ENCODE assay signal across 31 cellular contexts in the genomic region with DNA sequence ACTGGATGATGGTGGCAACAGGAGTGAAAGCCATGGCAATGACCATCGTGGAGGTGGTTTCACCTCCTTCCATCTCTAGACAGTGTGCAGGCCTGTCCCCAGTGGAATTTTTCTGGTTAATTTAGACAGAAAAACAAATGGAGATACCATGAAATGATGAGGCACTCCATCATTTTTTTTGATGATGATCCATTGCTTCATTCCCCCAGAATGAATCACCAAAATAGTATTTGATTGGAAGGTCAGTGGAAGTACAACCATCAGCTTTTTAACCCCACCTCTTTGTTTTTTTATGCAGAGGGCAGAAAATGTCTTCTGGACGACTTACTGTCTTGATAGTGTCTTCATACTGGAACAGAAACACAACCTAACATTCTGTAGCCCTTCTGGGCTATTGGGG. TPM values are rescaled to one million over a fixed set of nuclear protein-coding genes. Genes with fewer than 3 reads are reported as not detected.
DNase-seq lines count a peak whose midpoint lies in the region; FAIRE-seq and TF ChIP-seq lines count a peak whose summit lies in the region.
"Had no signal": no experiment of that assay in that cellular context is flagged by ENCODE, and none has a peak within 500 bp of the region (broad histone marks: within the 10 kb centered on the region; RNA-seq: fewer than 3 reads in every experiment).

No MANE protein-coding gene starts in this region.

- DNase-seq in HTR-8/SVneo (ENCODE audit: insufficient read length, low spot score) (peak; percentile 31), SW480 (ENCODE audit: low spot score) (peak; percentile 38), keratinocyte (ENCODE audit: low read depth, low spot score) (no peak), NCI-H748 treated with DMSO at 0.1 percent for 48 hours (lab: John Stamatoyannopoulos, UW) (no peak), OCI-LY7 (ENCODE audit: low spot score) (no peak), SJCRH30 (no peak)
- DNase-seq in stimulated activated CD4-positive, alpha-beta T cell treated with anti-CD3 and anti-CD28 coated beads, Interleukin-4, amount 100 ng/mL, for 4 hours = no peak
- DNase-seq: activated CD4-positive, alpha-beta T cell treated with anti-CD3 and anti-CD28 coated beads, Interleukin-2, amount 10 ng/mL, durations not matched to agents 24 days and 14 days; activated CD8-positive, alpha-beta memory T cell treated with anti-CD3 and anti-CD28 coated beads for 24 hours; activated T-cell treated with anti-CD3 and anti-CD28 coated beads for 4 hours; amygdala; CD4-positive, alpha-beta T cell; effector CD4-positive, alpha-beta T cell; Karpas-422; left ventricle myocardium inferior; mesendoderm; MV-4-11; NCI-H1436; spleen; stimulated activated CD4-positive, alpha-beta T cell treated with anti-CD3 and anti-CD28 coated beads, Interleukin-2, amount 100 ng/mL, for 24 hours; stimulated activated naive CD8-positive, alpha-beta T cell treated with anti-CD3 and anti-CD28 coated beads, Interleukin-15, amount 100 ng/mL, for 72 hours; SW 1271; uterus had no signal

- CTCF ChIA-PET in OCI-LY7 (lab: Charles Lee; ENCODE audit: unreplicated experiment) = no interaction called here

- POLR2A ChIA-PET in OCI-LY7 (lab: Charles Lee) = no interaction called here

- intact Hi-C loops in OCI-LY7 (cut with micrococcal nuclease; ENCODE audit: unreplicated experiment) = no loop called here

- H3K9me1 ChIP-seq in keratinocyte (ENCODE audit: control insufficient read depth, extremely low read depth, insufficient read depth, low read length) = no peaks in the 10 kb centered on the region

- no peak for TF ChIP-seq CTCF in keratinocyte (optimal IDR thresholded peaks at IDR 0.05 in 1 of 3, IDR thresholded peaks at IDR 0.05 in 1 of 3, conservative IDR thresholded peaks at IDR 0.05 in 1 of 3; ENCODE audit: extremely low read depth in 1 of 3, insufficient read depth in 2 of 3, low read length in 3 of 3)
- TF ChIP-seq CTCF in OCI-LY7 (conservative IDR thresholded peaks at IDR 0.05; ENCODE audit: low read length) = no peak

- H2AFZ ChIP-seq in ACC112 (ENCODE audit: low read length, unreplicated experiment) (no peak overlapping the region), keratinocyte (ENCODE audit: control insufficient read depth, low read length) (no peak overlapping the region), OCI-LY7 (ENCODE audit: low read length) (no peak overlapping the region)
- H2AFZ ChIP-seq: parathyroid adenoma had no signal

- H3K9me3 ChIP-seq in keratinocyte (ENCODE audit: control insufficient read depth, low read depth, low read length) (no peaks in the 10 kb centered on the region), OCI-LY7 (ENCODE audit: low read length) (no peaks in the 10 kb centered on the region), SJCRH30 (replicated peaks) (no peaks in the 10 kb centered on the region)
- H3K9me3 ChIP-seq: left ventricle myocardium inferior, right atrium auricular region, spleen, thoracic aorta, uterus had no signal

- no peaks in the 10 kb centered on the region for H3K79me2 ChIP-seq in ACC112 (ENCODE audit: control insufficient read depth, insufficient read depth, low read length, unreplicated experiment)
- no peaks in the 10 kb centered on the region for H3K79me2 ChIP-seq in keratinocyte (ENCODE audit: control insufficient read depth, insufficient read depth, low read length)
- no peaks in the 10 kb centered on the region for H3K79me2 ChIP-seq in OCI-LY7 (ENCODE audit: insufficient read depth, low read depth, low read length)
- H3K79me2 ChIP-seq: parathyroid adenoma had no signal

- H3K9me2 ChIP-seq in OCI-LY7 (ENCODE audit: insufficient read depth, low read length) = no peaks in the 10 kb centered on the region

- dilution Hi-C loops in keratinocyte (cut with MboI; ENCODE audit: extremely low pct_ligation_motif_present, low sequenced_read_pairs) = no loop called here

- H3K36me3 ChIP-seq in ACC112 (ENCODE audit: insufficient read depth, low read length) (no peaks in the 10 kb centered on the region), keratinocyte (ENCODE audit: control insufficient read depth in 2 of 2, extremely low read depth in 1 of 2, insufficient read depth in 2 of 2, low read length in 2 of 2) (no peaks in the 10 kb centered on the region), OCI-LY7 (ENCODE audit: insufficient read depth, low read length) (no peaks in the 10 kb centered on the region), SJCRH30 (no peaks in the 10 kb centered on the region)
- H3K36me3 ChIP-seq: left ventricle myocardium inferior, right atrium auricular region, spleen, thoracic aorta, uterus had no signal

- H3K27me3 ChIP-seq in ACC112 (ENCODE audit: insufficient read depth, low read length) = no peaks in the 10 kb centered on the region
- no peaks in the 10 kb centered on the region for H3K27me3 ChIP-seq in keratinocyte (ENCODE audit: control insufficient read depth, extremely low read depth, insufficient read depth, low read length)
- H3K27me3 ChIP-seq in SJCRH30 = peaks cover 10% of the 10 kb centered on the region
- H3K27me3 ChIP-seq: right atrium auricular region, uterus had no signal

- H3K27ac ChIP-seq in ACC112 (ENCODE audit: low read depth, low read length) (peak overlapping the region; percentile 67), keratinocyte (ENCODE audit: control insufficient read depth, insufficient read depth, low read length) (no peak overlapping the region), OCI-LY7 (ENCODE audit: low read depth, low read length, poor library complexity, severe bottlenecking) (no peak overlapping the region), SJCRH30 (no peak overlapping the region)
- H3K27ac ChIP-seq: left ventricle myocardium inferior, parathyroid adenoma, right atrium auricular region, spleen, thoracic aorta, uterus had no signal

- H4K20me1 ChIP-seq in keratinocyte (ENCODE audit: control insufficient read depth, extremely low read depth, insufficient read depth, low read length) (no peaks in the 10 kb centered on the region), OCI-LY7 (ENCODE audit: insufficient read depth, low read length) (no peaks in the 10 kb centered on the region)

- peak; percentile 4 for FAIRE-seq in HTR-8/SVneo (lab: Jason Lieb, UNC)
- FAIRE-seq in keratinocyte (lab: Jason Lieb, UNC) = peak; percentile 62
- FAIRE-seq: colon, HepG2 had no signal

- H3K4me1 ChIP-seq in ACC112 (ENCODE audit: control insufficient read depth, insufficient read depth, low read length, unreplicated experiment) (peaks cover 29% of the 10 kb centered on the region), keratinocyte (ENCODE audit: control insufficient read depth, extremely low read depth, insufficient read depth, low read length) (peaks cover 12% of the 10 kb centered on the region), OCI-LY7 (ENCODE audit: insufficient read depth, low read length, poor library complexity, severe bottlenecking) (no peaks in the 10 kb centered on the region), SJCRH30 (peaks cover 7% of the 10 kb centered on the region)
- H3K4me1 ChIP-seq: parathyroid adenoma had no signal

- H3K4me3 ChIP-seq in ACC112 (ENCODE audit: low read depth, low read length) (peak overlapping the region; percentile 5; the same call in 1 of the 2 replicates), keratinocyte (ENCODE audit: control insufficient read depth in 2 of 3, extremely low read depth in 1 of 3, insufficient read depth in 2 of 3, low read depth in 1 of 3, low read length in 3 of 3) (no peak overlapping the region), OCI-LY7 (ENCODE audit: low read depth, low read length, poor library complexity, severe bottlenecking) (no peak overlapping the region), SJCRH30 (no peak overlapping the region)
- H3K4me3 ChIP-seq: left ventricle myocardium inferior, right atrium auricular region, spleen, thoracic aorta, uterus had no signal

- no peak overlapping the region for H3K9ac ChIP-seq in keratinocyte (ENCODE audit: control insufficient read depth, extremely low read depth, insufficient read depth, low read length)
- H3K9ac ChIP-seq: parathyroid adenoma had no signal

- H3K4me2 ChIP-seq in keratinocyte (ENCODE audit: control insufficient read depth, extremely low read depth, insufficient read depth, low read depth, low read length) (no peak overlapping the region), OCI-LY7 (ENCODE audit: low read length) (no peak overlapping the region)

- BruUV-seq in OCI-LY7 (replicated peaks; lab: Mats Ljungman, UMichigan) = no TSS peak

RNA-seq across cellular contexts. Expression of gene ADRA1B, which starts 42.6 kb away (rescaled TPM):
- polyA plus RNA-seq in keratinocyte = 0.18 to 0.77 TPM (median 0.23 TPM) in 3 replicates
- polyA plus RNA-seq in keratinocyte (2011; ENCODE audit: low read depth) = not detected
- polyA plus RNA-seq in keratinocyte (2011; cell fraction: cytosol; rRNA removed) = 0.16 and 0.21 TPM in 2 replicates
- polyA plus RNA-seq in keratinocyte (2011; cell fraction: nucleus; rRNA removed) = 0.35 and 0.36 TPM in 2 replicates
- polyA plus RNA-seq in keratinocyte (2012; ENCODE audit: low replicate concordance) = 0.95 TPM in 1 of 2 replicates, not detected in the other
- 0.30 to 2.1 TPM (median 0.42 TPM) in 3 replicates for polyA minus RNA-seq in keratinocyte
- not detected for polyA minus RNA-seq in keratinocyte (2011; cell fraction: cytosol; rRNA and poly(A)+ RNA removed)
- polyA minus RNA-seq in keratinocyte (2011; cell fraction: nucleus; rRNA and poly(A)+ RNA removed) = 0.31 and 0.42 TPM in 2 replicates
- total RNA-seq in OCI-LY7 (2014; rRNA removed; shearing (Covaris generic)) = not detected in 2 replicates
- not detected in 2 replicates for total RNA-seq in OCI-LY7 (2022)
- total RNA-seq in SJCRH30 (2014; rRNA removed; shearing (Covaris generic)) = not detected in 2 replicates
- total RNA-seq: A673; activated CD4-positive, alpha-beta T cell treated with anti-CD3 and anti-CD28 coated beads, Interleukin-2, amount 10 ng/mL, durations not matched to agents 24 days and 14 days; activated naive CD4-positive, alpha-beta T cell treated with anti-CD3 and anti-CD28 coated beads, Interleukin-2, amount 50 U/mL, for 72 hours; CD4-positive, alpha-beta T cell; HepG2 had no signal
- polyA plus RNA-seq: HepG2 had no signal

Comparison
In these comparisons a context has a peak if more than half of its experiments do, and no peak if none do; other contexts are left out.
1. DNase-seq: peak in HTR-8/SVneo (single experiment) and SW480 (single experiment); none in keratinocyte (single experiment), NCI-H748 treated with DMSO at 0.1 percent for 48 hours (single experiment), stimulated activated CD4-positive, alpha-beta T cell treated with anti-CD3 and anti-CD28 coated beads, Interleukin-4, amount 100 ng/mL, for 4 hours (0 of 2), OCI-LY7 (single experiment) and SJCRH30 (0 of 2).